8 cellular contexts compared by ENCODE assay signal in genomic region chr18:57585421-57585820, GRCh38. TPM values are rescaled to one million over a fixed set of nuclear protein-coding genes. Genes with fewer than 3 reads are reported as not detected.
A peak's percentile ranks its signal among the peaks of the same experiment; 100 is the strongest.
DNase-seq lines count a peak whose midpoint lies in the region; ATAC-seq and TF ChIP-seq lines count a peak whose summit lies in the region.

No MANE protein-coding gene starts in this region.

- no peak for TF ChIP-seq CTCF in brain microvascular endothelial cell (IDR thresholded peaks at IDR 0.05; ENCODE audit: low read depth, low read length, missing control alignments)
- TF ChIP-seq CTCF in omental fat pad (IDR thresholded peaks at IDR 0.05): no peak

- H3K4me1 ChIP-seq in ACC112 (ENCODE audit: control insufficient read depth, insufficient read depth, low read length, unreplicated experiment) (peaks cover 15% of the 10 kb centered on the region), HUES6 (ENCODE audit: control insufficient read depth, insufficient read depth, low read length) (peaks cover 12% of the 10 kb centered on the region; the same call in 1 of the 2 replicates), mesendoderm (ENCODE audit: control insufficient read depth, low read depth, low read length) (peaks cover 4% of the 10 kb centered on the region)

- H3K9me3 ChIP-seq in HUES6 (ENCODE audit: control insufficient read depth, insufficient read depth, low read depth, low read length): no peaks in the 10 kb centered on the region

- H3K79me1 ChIP-seq in mesendoderm (ENCODE audit: low read length): peaks cover 2% of the 10 kb centered on the region

- H3K4me2 ChIP-seq in mesendoderm (ENCODE audit: low read length): peak overlapping the region; percentile 10

- no peaks in the 10 kb centered on the region for H3K27me3 ChIP-seq in ACC112 (ENCODE audit: insufficient read depth, low read length)
- no peaks in the 10 kb centered on the region for H3K27me3 ChIP-seq in HUES6 (ENCODE audit: control insufficient read depth, insufficient read depth, low read length)
- H3K27me3 ChIP-seq in brain microvascular endothelial cell (replicated peaks): no peaks in the 10 kb centered on the region
- no peaks in the 10 kb centered on the region for H3K27me3 ChIP-seq in mesendoderm (ENCODE audit: insufficient read depth, low read length, poor library complexity)

- no peaks in the 10 kb centered on the region for H3K36me3 ChIP-seq in ACC112 (ENCODE audit: insufficient read depth, low read length)
- 0 out of 2 replicates have a peak, but pooled peaks cover 3% of the 10 kb centered on the region for H3K36me3 ChIP-seq in HUES6 (ENCODE audit: control insufficient read depth, insufficient read depth, low read length)
- no peaks in the 10 kb centered on the region for H3K36me3 ChIP-seq in brain microvascular endothelial cell (replicated peaks)
- H3K36me3 ChIP-seq in mesendoderm (ENCODE audit: control insufficient read depth, insufficient read depth, low read length): no peaks in the 10 kb centered on the region

- in situ Hi-C loops in brain microvascular endothelial cell (cut with HindIII; ENCODE audit: low pct_ligation_motif_present, low sequenced_read_pairs): no loop called here

- H3K4me3 ChIP-seq in ACC112 (ENCODE audit: low read depth, low read length) (peak overlapping the region; percentile 91), HUES6 (ENCODE audit: low read depth, low read length) (peak overlapping the region; percentile 69), brain microvascular endothelial cell (ENCODE audit: low read depth, low read length) (peak overlapping the region; percentile 75), mesendoderm (ENCODE audit: low read length) (no peak overlapping the region)

- no peak overlapping the region for H4K8ac ChIP-seq in mesendoderm (ENCODE audit: low read depth, low read length)

- H3K9ac ChIP-seq in HUES6 (ENCODE audit: low read length) (peak overlapping the region; percentile 84), mesendoderm (ENCODE audit: low read length) (peak overlapping the region; percentile 82)

- no CpG with 5 or more reads among the region's 9 CpGs for WGBS in mesendoderm (ENCODE audit: extremely low coverage, insufficient coverage, low lambda C conversion rate)

- H3K56ac ChIP-seq in mesendoderm (ENCODE audit: low read length): peak overlapping the region; percentile 90

- no peak for DNase-seq in brain microvascular endothelial cell
- no peak for DNase-seq in mesendoderm
- DNase-seq in omental fat pad (ENCODE audit: low spot score): no peak
- DNase-seq in NCI-H2107 (lab: John Stamatoyannopoulos, UW): no peak
- no peak for DNase-seq in activated gamma-delta T cell (lab: John Stamatoyannopoulos, UW)

- H2BK120ac ChIP-seq in mesendoderm (ENCODE audit: low read depth, low read length): no peak overlapping the region

- H3K27ac ChIP-seq in ACC112 (ENCODE audit: low read depth, low read length) (no peak overlapping the region), HUES6 (ENCODE audit: low read depth, low read length) (no peak overlapping the region), brain microvascular endothelial cell (no peak overlapping the region), mesendoderm (ENCODE audit: low read depth, low read length) (no peak overlapping the region)

- H3K4ac ChIP-seq in mesendoderm (ENCODE audit: low read depth, low read length): no peak overlapping the region

- no peak overlapping the region for H2AK5ac ChIP-seq in mesendoderm (ENCODE audit: low read length)

- H2BK15ac ChIP-seq in mesendoderm (replicated peaks; ENCODE audit: low read depth): no peak overlapping the region

- no peak overlapping the region for H3K23ac ChIP-seq in mesendoderm (ENCODE audit: low read length)

- no peak overlapping the region for H2AFZ ChIP-seq in ACC112 (ENCODE audit: low read length, unreplicated experiment)

- ATAC-seq in omental fat pad (ENCODE audit: low FRiP score) (no peak), GM21390 (IDR thresholded peaks at IDR 0.05; ENCODE audit: unreplicated experiment) (no peak)

- H2BK5ac ChIP-seq in mesendoderm (ENCODE audit: low read length): no peak overlapping the region

- no peak overlapping the region for H4K5ac ChIP-seq in mesendoderm (ENCODE audit: low read length)

- H3K79me2 ChIP-seq in ACC112 (ENCODE audit: control insufficient read depth, insufficient read depth, low read length, unreplicated experiment): peaks cover 9% of the 10 kb centered on the region
- H3K79me2 ChIP-seq in mesendoderm (ENCODE audit: control insufficient read depth, insufficient read depth, low read length): no peaks in the 10 kb centered on the region

- H3K18ac ChIP-seq in mesendoderm (ENCODE audit: low read length): no peak overlapping the region

RNA-seq across cellular contexts. Expression of gene FECH, which starts 1.1 kb away (rescaled TPM):
- polyA plus RNA-seq in mesendoderm (2013, experiment 1 of 2): 27.2 TPM
- 26.7 TPM for polyA plus RNA-seq in mesendoderm (2013, experiment 2 of 2)
- total RNA-seq in omental fat pad: 10 to 100 TPM; 22.3 to 53.0 (median 31.7) TPM

RNA-seq across cellular contexts. Expression of gene NARS1, which starts 36.2 kb away (rescaled TPM):
- polyA plus RNA-seq in mesendoderm (2013, experiment 1 of 2): 162 TPM
- 150 TPM for polyA plus RNA-seq in mesendoderm (2013, experiment 2 of 2)
- total RNA-seq in omental fat pad: 100 to 1,000 TPM in 3 of 4 donors, 10 to 100 TPM in 1; 88.9 to 122 (median 112) TPM
